Comparison of ENCODE assay signal across 8 cellular contexts in the genomic region with DNA sequence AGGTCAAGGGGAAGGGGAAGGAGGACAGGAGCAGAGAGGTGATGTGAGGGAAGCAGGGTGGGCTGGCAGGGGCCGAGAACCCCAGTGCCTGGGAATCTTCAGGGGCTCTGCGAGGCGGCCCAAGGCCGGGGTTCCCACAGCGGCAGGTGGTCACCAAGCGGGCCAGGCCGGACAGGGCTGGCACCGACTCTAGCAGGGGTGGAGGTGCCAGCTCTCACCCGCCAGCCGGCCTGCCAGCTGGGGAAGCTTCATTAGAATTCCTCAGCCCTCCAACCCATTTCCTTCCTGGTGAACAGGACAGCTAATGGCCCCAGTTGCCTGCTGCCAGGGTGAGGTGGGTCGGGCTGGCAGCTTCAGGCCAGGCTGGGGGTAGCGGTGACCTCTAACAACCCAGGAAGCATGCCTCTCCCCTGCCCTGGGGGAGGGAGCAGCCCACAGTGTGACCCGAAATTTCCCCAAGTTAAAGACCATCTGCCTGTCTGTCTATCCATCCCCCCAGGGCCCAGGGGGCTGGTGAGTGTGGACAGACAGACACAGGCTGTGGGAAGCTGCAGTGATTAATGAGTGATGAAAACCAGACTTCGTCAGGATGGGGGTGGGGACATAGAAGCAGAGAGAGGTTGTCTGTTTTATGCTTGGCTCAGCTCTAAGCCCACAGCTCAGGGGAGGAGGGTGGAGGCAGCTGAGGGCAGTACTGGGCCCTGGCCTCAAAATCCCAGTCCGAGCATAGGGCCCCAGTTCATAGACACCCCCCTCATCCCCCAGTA.
DNase-seq lines count a peak whose midpoint lies in the region; ATAC-seq, FAIRE-seq and TF ChIP-seq lines count a peak whose summit lies in the region.

No MANE protein-coding gene starts in this region.

- H3K4me1 Mint-ChIP-seq in mesothelial cell of epicardium (peaks cover 70% of the 10 kb centered on the region), type B pancreatic cell (ENCODE audit: unreplicated experiment) (peaks cover 56% of the 10 kb centered on the region)

- TF ChIP-seq CTCF in epithelial cell of esophagus (IDR thresholded peaks at IDR 0.05; ENCODE audit: insufficient read depth, low read depth, low read length, missing control alignments) (no peak), mesothelial cell of epicardium (IDR thresholded peaks at IDR 0.05; ENCODE audit: unreplicated experiment) (no peak), type B pancreatic cell (conservative IDR thresholded peaks at IDR 0.05) (no peak)

- H3K27ac Mint-ChIP-seq in mesothelial cell of epicardium (peak overlapping the region; percentile 99), type B pancreatic cell (peak overlapping the region; percentile 79)

- no peaks in the 10 kb centered on the region for H3K36me3 Mint-ChIP-seq in mesothelial cell of epicardium
- H3K36me3 Mint-ChIP-seq in type B pancreatic cell, result no peaks in the 10 kb centered on the region

- FAIRE-seq in RCC 7860 (lab: Jason Lieb, UNC), result peak; percentile 67

- no peak for ATAC-seq in GM21528 (IDR thresholded peaks at IDR 0.05; ENCODE audit: low FRiP score, unreplicated experiment)
- no peak for ATAC-seq in HG02973 (IDR thresholded peaks at IDR 0.05; ENCODE audit: unreplicated experiment)

- H3K4me3 ChIP-seq in epithelial cell of esophagus (ENCODE audit: low read length), result no peak overlapping the region

- H3K4me3 Mint-ChIP-seq in mesothelial cell of epicardium (peak overlapping the region; percentile 10), type B pancreatic cell (peak overlapping the region; percentile 44)

- in situ Hi-C loops in KBM-7 (cut with MboI; ENCODE audit: low pct_unique_long_range_greater_than_20kb, low sequenced_read_pairs), result no loop called here

- H3K9me3 Mint-ChIP-seq in mesothelial cell of epicardium, result no peaks in the 10 kb centered on the region
- H3K9me3 Mint-ChIP-seq in type B pancreatic cell, result no peaks in the 10 kb centered on the region

- DNase-seq in RCC 7860 (ENCODE audit: low spot score) (peak; percentile 81), epithelial cell of esophagus (ENCODE audit: low read depth) (peak; percentile 90), mesothelial cell of epicardium (ENCODE audit: low spot score in 2 of 2, unreplicated experiment in 2 of 2) (no peak), type B pancreatic cell (ENCODE audit: extremely low spot score, unreplicated experiment) (no peak), NCI-H2196 (lab: John Stamatoyannopoulos, UW; ENCODE audit: unreplicated experiment) (no peak), KBM-7 (no peak)

- no peaks in the 10 kb centered on the region for H3K27me3 Mint-ChIP-seq in mesothelial cell of epicardium (ENCODE audit: low read depth)
- H3K27me3 Mint-ChIP-seq in type B pancreatic cell, result no peaks in the 10 kb centered on the region

Comparison
In these comparisons a context has a peak if more than half of its experiments do, and no peak if none do; other contexts are left out.
1. DNase-seq: peak in RCC 7860 (single experiment) and epithelial cell of esophagus (single experiment); none in mesothelial cell of epicardium (0 of 2), type B pancreatic cell (single experiment), NCI-H2196 (single experiment) and KBM-7 (single experiment).